In the genomic region with DNA sequence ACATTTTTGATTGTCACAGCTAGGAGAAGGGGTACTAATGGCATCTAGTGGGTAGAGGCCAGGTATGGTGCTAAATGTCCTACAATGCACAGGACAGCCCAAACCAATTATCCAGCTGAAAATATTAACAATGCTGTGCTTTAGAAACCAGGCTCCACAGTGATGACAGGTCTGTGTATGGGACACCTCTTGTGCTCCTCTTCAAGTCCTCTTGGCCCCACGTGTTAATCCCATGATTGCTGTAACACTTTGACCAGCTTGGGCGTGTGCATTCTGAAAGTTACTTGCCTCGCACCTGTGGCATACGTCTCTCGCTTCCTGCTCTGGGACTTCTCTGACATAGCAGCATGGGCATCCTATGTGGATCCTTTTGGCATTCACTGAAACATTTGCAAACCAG, we compare ENCODE assay signal across 1 cellular context. TPM values are rescaled to one million over a fixed set of nuclear protein-coding genes. Genes with fewer than 3 reads are reported as not detected.
"Had no signal": no experiment of that assay in that cellular context is flagged by ENCODE, and none has a peak within 500 bp of the region (broad histone marks: within the 10 kb centered on the region; RNA-seq: fewer than 3 reads in every experiment).

No MANE protein-coding gene starts in this region.

RNA-seq across cellular contexts. Expression of a gene that starts 29.3 kb away (rescaled TPM):
- polyA plus RNA-seq: K562 had no signal
